In genomic region chr9:121055642-121056143, GRCh38 we compare ENCODE assay signal across 9 cellular contexts.
A peak's percentile ranks its signal among the peaks of the same experiment; 100 is the strongest.
DNase-seq lines count a peak whose midpoint lies in the region; ATAC-seq and TF ChIP-seq lines count a peak whose summit lies in the region.
"Had no signal": no experiment of that assay in that cellular context is flagged by ENCODE, and none has a peak within 500 bp of the region (broad histone marks: within the 10 kb centered on the region; RNA-seq: fewer than 3 reads in every experiment).

No MANE protein-coding gene starts in this region.

- H3K27me3 ChIP-seq in NT2/D1 (ENCODE audit: insufficient read depth, insufficient read length), result no peaks in the 10 kb centered on the region
- H3K27me3 ChIP-seq in effector memory CD4-positive, alpha-beta T cell (replicated peaks; ENCODE audit: control insufficient read depth, insufficient read depth, low read length, poor library complexity, severe bottlenecking), result no peaks in the 10 kb centered on the region

- no peak overlapping the region for H3K4me3 Mint-ChIP-seq in stimulated activated naive B cell treated with anti-CD40 and anti-IgM and Interleukin-4, amounts not matched to agents 10 μg/mL and 1 μg/mL and 100 μg/mL, for 72 hours

- peaks cover 4 to 6% of the 10 kb centered on the region in 2 donors for H3K9me3 Mint-ChIP-seq in stimulated activated naive B cell treated with anti-CD40 and anti-IgM and Interleukin-4, amounts not matched to agents 10 μg/mL and 1 μg/mL and 100 μg/mL, for 72 hours

- H3K36me3 Mint-ChIP-seq in stimulated activated naive B cell treated with anti-CD40 and anti-IgM and Interleukin-4, amounts not matched to agents 10 μg/mL and 1 μg/mL and 100 μg/mL, for 72 hours, result peaks cover 6 to 11% of the 10 kb centered on the region in 2 donors

- H3K4me3 ChIP-seq in NT2/D1 (ENCODE audit: insufficient read length, low read depth), result no peak overlapping the region
- no peak overlapping the region for H3K4me3 ChIP-seq in effector memory CD4-positive, alpha-beta T cell (ENCODE audit: insufficient read depth, low read depth, low read length, poor library complexity, severe bottlenecking)

- no peaks in the 10 kb centered on the region for H3K4me1 ChIP-seq in NT2/D1 (ENCODE audit: insufficient read depth, insufficient read length)
- H3K4me1 ChIP-seq in effector memory CD4-positive, alpha-beta T cell (ENCODE audit: control insufficient read depth, insufficient read depth, low read length, poor library complexity, severe bottlenecking), result peaks cover 5% of the 10 kb centered on the region

- no peak overlapping the region for H3K9ac ChIP-seq in NT2/D1 (ENCODE audit: insufficient read length, low read depth)

- H3K27ac Mint-ChIP-seq in stimulated activated naive B cell treated with anti-CD40 and anti-IgM and Interleukin-4, amounts not matched to agents 10 μg/mL and 1 μg/mL and 100 μg/mL, for 72 hours, result no peak overlapping the region

- H3K27me3 Mint-ChIP-seq in stimulated activated naive B cell treated with anti-CD40 and anti-IgM and Interleukin-4, amounts not matched to agents 10 μg/mL and 1 μg/mL and 100 μg/mL, for 72 hours, result no peaks in the 10 kb centered on the region

- no peaks in the 10 kb centered on the region for H3K36me3 ChIP-seq in NT2/D1 (ENCODE audit: insufficient read depth, insufficient read length, low read length)
- H3K36me3 ChIP-seq in effector memory CD4-positive, alpha-beta T cell (ENCODE audit: control insufficient read depth, insufficient read depth, low read length), result no peaks in the 10 kb centered on the region

- H3K27ac ChIP-seq in effector memory CD4-positive, alpha-beta T cell (ENCODE audit: insufficient read depth, low read length, poor library complexity, severe bottlenecking), result no peak overlapping the region

- TF ChIP-seq CTCF in GM10248 (IDR thresholded peaks at IDR 0.05; ENCODE audit: control extremely low read depth, extremely low read depth, low read depth, missing control alignments), result no peak

- POLR2A ChIA-PET in GM10248 (lab: Yijun Ruan, JAX), result no interaction called here

- H3K4me1 Mint-ChIP-seq in stimulated activated naive B cell treated with anti-CD40 and anti-IgM and Interleukin-4, amounts not matched to agents 10 μg/mL and 1 μg/mL and 100 μg/mL, for 72 hours, result peaks cover 0 to 7% of the 10 kb centered on the region in 2 donors

- no peaks in the 10 kb centered on the region for H3K9me3 ChIP-seq in NT2/D1 (ENCODE audit: insufficient read depth, low read length)
- no peaks in the 10 kb centered on the region for H3K9me3 ChIP-seq in effector memory CD4-positive, alpha-beta T cell (ENCODE audit: control insufficient read depth, low read length)

- CTCF ChIA-PET in GM10248 (lab: Yijun Ruan, JAX), result interaction anchor here (1.1 to 2.0 kb wide), 2 partner anchors 20 to 74 kb away, joined by 3 to 8 read pairs; no protein-coding TSS in a partner anchor

- DNase-seq in SIG-M5 treated with dmso at 0.1 percent for 504 hours (lab: John Stamatoyannopoulos, UW; ENCODE audit: unreplicated experiment), result peak; percentile 14
- DNase-seq in SIG-M5 (lab: John Stamatoyannopoulos, UW), result no peak
- DNase-seq in NT2/D1 (ENCODE audit: low read depth, low spot score), result peak; percentile 32
- DNase-seq in fibroblast of peridontal ligament (ENCODE audit: extremely low read depth), result peak; percentile 18
- no peak for DNase-seq in stimulated activated naive B cell treated with anti-CD40 and anti-IgM and Interleukin-4, amounts not matched to agents 10 μg/mL and 1 μg/mL and 100 μg/mL, for 72 hours
- DNase-seq in GM10248 (ENCODE audit: extremely low spot score), result no peak
- DNase-seq in NCI-H1694 treated with DMSO at 0.1 percent for 48 hours (lab: John Stamatoyannopoulos, UW), result no peak
- no peak for DNase-seq in effector memory CD4-positive, alpha-beta T cell
- DNase-seq: AML-193 had no signal

- peak; percentile 45 to 49 for ATAC-seq in stimulated activated naive B cell treated with anti-CD40 and anti-IgM and Interleukin-4, amounts not matched to agents 10 μg/mL and 1 μg/mL and 100 μg/mL, for 72 hours (replicated peaks)

Comparison
In these comparisons a context has a peak if more than half of its experiments do, and no peak if none do; other contexts are left out.
1. DNase-seq: peak in SIG-M5 treated with dmso at 0.1 percent for 504 hours (single experiment), NT2/D1 (single experiment) and fibroblast of peridontal ligament (single experiment); none in SIG-M5 (single experiment), stimulated activated naive B cell treated with anti-CD40 and anti-IgM and Interleukin-4, amounts not matched to agents 10 μg/mL and 1 μg/mL and 100 μg/mL, for 72 hours (single experiment), GM10248 (single experiment), NCI-H1694 treated with DMSO at 0.1 percent for 48 hours (single experiment) and effector memory CD4-positive, alpha-beta T cell (0 of 3).